ENCODE assay signal across 15 cellular contexts in genomic region chr17:77490361-77491183, GRCh38.
DNase-seq lines count a peak whose midpoint lies in the region; ATAC-seq and TF ChIP-seq lines count a peak whose summit lies in the region.
"Had no signal": no experiment of that assay in that cellular context is flagged by ENCODE, and none has a peak within 500 bp of the region (broad histone marks: within the 10 kb centered on the region; RNA-seq: fewer than 3 reads in every experiment).

No MANE protein-coding gene starts in this region.

- H3K27ac ChIP-seq in OCI-LY1 (ENCODE audit: low read depth, low read length, poor library complexity, severe bottlenecking): peak overlapping the region; percentile 87
- H3K27ac ChIP-seq in mesenchymal stem cell (ENCODE audit: low read length, poor library complexity, severe bottlenecking): no peak overlapping the region
- peak overlapping the region; percentile 69 for H3K27ac ChIP-seq in stomach smooth muscle (ENCODE audit: low read length)
- H3K27ac ChIP-seq: foreskin keratinocyte, GM23248, KMS-11 had no signal

- no peaks in the 10 kb centered on the region; the same call in 1 of the 2 replicates for H3K79me2 ChIP-seq in OCI-LY1 (ENCODE audit: insufficient read depth, low read length)

- no peaks in the 10 kb centered on the region for H3K9me3 Mint-ChIP-seq in chondrocyte (ENCODE audit: low read depth)
- H3K9me3 Mint-ChIP-seq: activated B cell treated with CpG ODN at 0.5 μM for 24 hours; CD8-positive, alpha-beta memory T cell; T-cell had no signal

- H3K27me3 Mint-ChIP-seq in chondrocyte (ENCODE audit: low read depth): no peaks in the 10 kb centered on the region
- H3K27me3 Mint-ChIP-seq: activated B cell treated with CpG ODN at 0.5 μM for 24 hours; CD8-positive, alpha-beta memory T cell; T-cell had no signal

- no peak overlapping the region for H3K4ac ChIP-seq in mesenchymal stem cell (ENCODE audit: low read depth in 1 of 2, low read length in 2 of 2)

- H4K91ac ChIP-seq in mesenchymal stem cell (ENCODE audit: low read length): no peak overlapping the region

- H3K23ac ChIP-seq in mesenchymal stem cell (ENCODE audit: low read length in 2 of 2): no peak overlapping the region

- H3K4me2 ChIP-seq in OCI-LY1 (ENCODE audit: low read length): no peak overlapping the region
- H3K4me2 ChIP-seq in mesenchymal stem cell (ENCODE audit: low read length, poor library complexity, severe bottlenecking): no peak overlapping the region
- H3K4me2 ChIP-seq: KMS-11 had no signal

- H2BK120ac ChIP-seq in mesenchymal stem cell (ENCODE audit: low read depth, low read length): no peak overlapping the region

- H2AK5ac ChIP-seq in mesenchymal stem cell (ENCODE audit: low read length, severe bottlenecking): no peak overlapping the region

- H3K4me3 ChIP-seq in OCI-LY1 (ENCODE audit: low read depth, low read length, poor library complexity, severe bottlenecking) (no peak overlapping the region), mesenchymal stem cell (ENCODE audit: insufficient read depth in 1 of 2, low read depth in 1 of 2, low read length in 2 of 2) (no peak overlapping the region), stomach smooth muscle (ENCODE audit: low read length in 2 of 2) (no peak overlapping the region)
- H3K4me3 ChIP-seq: GM23248 had no signal

- no peaks in the 10 kb centered on the region for H4K20me1 ChIP-seq in OCI-LY1 (ENCODE audit: insufficient read depth, low read length)

- DNase-seq in chondrocyte (ENCODE audit: low spot score): peak; percentile 90
- DNase-seq in mesenchymal stem cell: no peak
- no peak for DNase-seq in GOT3 (lab: John Stamatoyannopoulos, UW)
- DNase-seq in NCI-H69 (lab: John Stamatoyannopoulos, UW): no peak
- DNase-seq: activated B cell treated with CpG ODN at 0.5 μM for 24 hours, activated T-cell treated with anti-CD3 and anti-CD28 coated beads for 4 hours, foreskin keratinocyte, NCI-H1417 treated with DMSO at 0.1 percent for 48 hours had no signal

- peaks cover 20% of the 10 kb centered on the region for H3K36me3 Mint-ChIP-seq in chondrocyte (ENCODE audit: low read depth)

- H3K4me3 Mint-ChIP-seq in chondrocyte (ENCODE audit: unreplicated experiment): no peak overlapping the region
- H3K4me3 Mint-ChIP-seq: activated B cell treated with CpG ODN at 0.5 μM for 24 hours, T-cell had no signal

- no peaks in the 10 kb centered on the region for H3K27me3 ChIP-seq in OCI-LY1 (ENCODE audit: insufficient read depth, low read length)
- no peaks in the 10 kb centered on the region for H3K27me3 ChIP-seq in mesenchymal stem cell (ENCODE audit: control insufficient read depth in 1 of 2, insufficient read depth in 1 of 2, low read length in 2 of 2)
- no peaks in the 10 kb centered on the region for H3K27me3 ChIP-seq in stomach smooth muscle (ENCODE audit: control insufficient read depth in 1 of 2, insufficient read depth in 2 of 2, low read length in 2 of 2)
- H3K27me3 ChIP-seq: foreskin keratinocyte had no signal

- H3F3A ChIP-seq in OCI-LY1 (ENCODE audit: insufficient read depth, low read length): peaks cover 7% of the 10 kb centered on the region

- no peak overlapping the region; the same call in 1 of the 2 replicates for H3K9ac ChIP-seq in OCI-LY1 (ENCODE audit: low read length)
- peak overlapping the region; percentile 26 for H3K9ac ChIP-seq in mesenchymal stem cell (ENCODE audit: low read length)
- no peak overlapping the region for H3K9ac ChIP-seq in stomach smooth muscle (ENCODE audit: low read length in 2 of 2)
- H3K9ac ChIP-seq: GM23248, KMS-11 had no signal

- H2BK5ac ChIP-seq in mesenchymal stem cell (ENCODE audit: low read depth, low read length, poor library complexity, severe bottlenecking): no peak overlapping the region

- no peak for ATAC-seq in GM21723 (IDR thresholded peaks at IDR 0.05; ENCODE audit: unreplicated experiment)
- ATAC-seq: foreskin keratinocyte, T-cell had no signal

- H3K9me3 ChIP-seq in OCI-LY1 (ENCODE audit: low read length): no peaks in the 10 kb centered on the region
- H3K9me3 ChIP-seq in mesenchymal stem cell (ENCODE audit: control insufficient read depth, low read length): no peaks in the 10 kb centered on the region
- H3K9me3 ChIP-seq in stomach smooth muscle (ENCODE audit: control insufficient read depth in 2 of 2, low read length in 2 of 2): no peaks in the 10 kb centered on the region

- H3K27ac Mint-ChIP-seq in chondrocyte (ENCODE audit: unreplicated experiment): no peak overlapping the region
- H3K27ac Mint-ChIP-seq: activated B cell treated with CpG ODN at 0.5 μM for 24 hours had no signal

- no peak overlapping the region for H3K18ac ChIP-seq in mesenchymal stem cell (ENCODE audit: low read depth in 1 of 2, low read length in 2 of 2)

- H2AFZ ChIP-seq in OCI-LY1 (ENCODE audit: low read length) (no peak overlapping the region), mesenchymal stem cell (ENCODE audit: low read depth, low read length) (no peak overlapping the region)
- H2AFZ ChIP-seq: GM23248 had no signal

- H3K79me1 ChIP-seq in mesenchymal stem cell (replicated peaks; ENCODE audit: low read length, poor library complexity, severe bottlenecking): peaks cover 51% of the 10 kb centered on the region

- H4K8ac ChIP-seq in mesenchymal stem cell (ENCODE audit: low read length): no peak overlapping the region

- H3K4me1 Mint-ChIP-seq in chondrocyte (ENCODE audit: low read depth): peaks cover 3% of the 10 kb centered on the region

- H3K36me3 ChIP-seq in OCI-LY1 (ENCODE audit: insufficient read depth, low read length) (peaks cover 98% of the 10 kb centered on the region), mesenchymal stem cell (ENCODE audit: control insufficient read depth in 1 of 2, insufficient read depth in 2 of 2, low read depth in 1 of 2, low read length in 2 of 2) (peaks cover 82 to 92% of the 10 kb centered on the region in 2 experiments), stomach smooth muscle (ENCODE audit: control insufficient read depth in 2 of 2, insufficient read depth in 2 of 2, low read length in 2 of 2) (peaks cover 39 to 45% of the 10 kb centered on the region in 2 donors)

- no peaks in the 10 kb centered on the region for H3K9me2 ChIP-seq in OCI-LY1 (ENCODE audit: low read depth, low read length)

- H3K14ac ChIP-seq in mesenchymal stem cell (ENCODE audit: low read length in 2 of 2): peak overlapping the region in 1 of 2 experiments; percentile 51

- peaks cover 85% of the 10 kb centered on the region for H3K4me1 ChIP-seq in OCI-LY1 (ENCODE audit: insufficient read depth, low read length, severe bottlenecking)
- peaks cover 10% of the 10 kb centered on the region for H3K4me1 ChIP-seq in mesenchymal stem cell (ENCODE audit: control insufficient read depth, insufficient read depth, low read depth, low read length)
- H3K4me1 ChIP-seq in stomach smooth muscle (ENCODE audit: control insufficient read depth, insufficient read depth, low read length): peaks cover 34% of the 10 kb centered on the region
- H3K4me1 ChIP-seq: foreskin keratinocyte had no signal

- TF ChIP-seq CTCF in OCI-LY1 (IDR thresholded peaks at IDR 0.05; ENCODE audit: low read length) (no peak), chondrocyte (IDR thresholded peaks at IDR 0.05) (no peak)

- no peak overlapping the region for H2BK12ac ChIP-seq in mesenchymal stem cell (ENCODE audit: low read length in 2 of 2)

- no peak overlapping the region for H2BK15ac ChIP-seq in mesenchymal stem cell (ENCODE audit: low read depth, poor library complexity, severe bottlenecking)

- 96% methylated on average over 27 of the region's 27 CpGs for WGBS in mesenchymal stem cell
